Comparison of ENCODE assay signal across 16 cellular contexts in genomic region chr2:86175866-86176265, GRCh38.
DNase-seq lines count a peak whose midpoint lies in the region; ATAC-seq lines count a peak whose summit lies in the region.
"Had no signal": no experiment of that assay in that cellular context is flagged by ENCODE, and none has a peak within 500 bp of the region (broad histone marks: within the 10 kb centered on the region; RNA-seq: fewer than 3 reads in every experiment).

No MANE protein-coding gene starts in this region.

- H3K9me3 Mint-ChIP-seq in T-helper 1 cell treated with Interleukin-12 subunit alpha and Interleukin-12 subunit beta and Interleukin-4 antibody, amounts not matched to agents 30 μg/mL and 1 μg/mL, for 36 hours, result no peaks in the 10 kb centered on the region
- no peaks in the 10 kb centered on the region for H3K9me3 Mint-ChIP-seq in stimulated activated naive CD8-positive, alpha-beta T cell treated with anti-CD3 and anti-CD28 coated beads, Interleukin-15, amount 100 ng/mL, for 72 hours
- H3K9me3 Mint-ChIP-seq in memory B cell, result no peaks in the 10 kb centered on the region
- H3K9me3 Mint-ChIP-seq: CD8-positive, alpha-beta memory T cell had no signal

- DNase-seq in T-helper 1 cell (no peak), memory B cell (ENCODE audit: low spot score in 2 of 2) (no peak), ACHN (no peak)
- no peak for DNase-seq in stimulated activated naive CD8-positive, alpha-beta T cell treated with anti-CD3 and anti-CD28 coated beads, Interleukin-15, amount 100 ng/mL, for 72 hours
- no peak for DNase-seq in stimulated activated naive CD8-positive, alpha-beta T cell treated with anti-CD3 and anti-CD28 coated beads, Interleukin-15, Interleukin-2, amounts not matched to agents 100 U/mL and 50 U/mL, for 24 hours
- DNase-seq in stimulated activated CD4-positive, alpha-beta T cell treated with anti-CD3 and anti-CD28 coated beads, Interleukin-2, amount 100 ng/mL, for 48 hours, result no peak
- DNase-seq: 8988T; CD8-positive, alpha-beta memory T cell; DMS153; MG63; NCI-H1092; NCI-H146; NCI-H2081; NCI-H510A treated with DMSO at 0.1 percent for 48 hours had no signal

- ATAC-seq in stimulated activated naive CD8-positive, alpha-beta T cell treated with anti-CD3 and anti-CD28 coated beads, Interleukin-15, amount 100 ng/mL, for 72 hours, result no peak
- ATAC-seq in stimulated activated naive CD8-positive, alpha-beta T cell treated with anti-CD3 and anti-CD28 coated beads, Interleukin-15, Interleukin-2, amounts not matched to agents 100 U/mL and 50 U/mL, for 24 hours, result no peak
- ATAC-seq in memory B cell (ENCODE audit: low read depth) (no peak), HG03108 (IDR thresholded peaks at IDR 0.05; ENCODE audit: unreplicated experiment) (no peak)

- peaks cover 40% of the 10 kb centered on the region for H3K36me3 Mint-ChIP-seq in T-helper 1 cell treated with Interleukin-12 subunit alpha and Interleukin-12 subunit beta and Interleukin-4 antibody, amounts not matched to agents 30 μg/mL and 1 μg/mL, for 36 hours (ENCODE audit: low read depth)
- H3K36me3 Mint-ChIP-seq in memory B cell, result peaks cover 27% of the 10 kb centered on the region

- H3K27me3 Mint-ChIP-seq in T-helper 1 cell treated with Interleukin-12 subunit alpha and Interleukin-12 subunit beta and Interleukin-4 antibody, amounts not matched to agents 30 μg/mL and 1 μg/mL, for 36 hours (ENCODE audit: low read depth), result no peaks in the 10 kb centered on the region
- H3K27me3 Mint-ChIP-seq in stimulated activated naive CD8-positive, alpha-beta T cell treated with anti-CD3 and anti-CD28 coated beads, Interleukin-15, amount 100 ng/mL, for 72 hours, result no peaks in the 10 kb centered on the region
- H3K27me3 Mint-ChIP-seq in memory B cell, result no peaks in the 10 kb centered on the region
- H3K27me3 Mint-ChIP-seq: CD8-positive, alpha-beta memory T cell had no signal

- in situ Hi-C loops in ACHN (cut with HindIII; ENCODE audit: low pct_ligation_motif_present, low pct_unique_long_range_greater_than_20kb, low sequenced_read_pairs), result no loop called here

- H3K4me1 Mint-ChIP-seq in T-helper 1 cell treated with Interleukin-12 subunit alpha and Interleukin-12 subunit beta and Interleukin-4 antibody, amounts not matched to agents 30 μg/mL and 1 μg/mL, for 36 hours (ENCODE audit: low read depth), result peaks cover 20% of the 10 kb centered on the region
- H3K4me1 Mint-ChIP-seq in stimulated activated naive CD8-positive, alpha-beta T cell treated with anti-CD3 and anti-CD28 coated beads, Interleukin-15, amount 100 ng/mL, for 72 hours, result peaks cover 13% of the 10 kb centered on the region
- peaks cover 16% of the 10 kb centered on the region for H3K4me1 Mint-ChIP-seq in memory B cell

- H3K4me3 Mint-ChIP-seq in T-helper 1 cell treated with Interleukin-12 subunit alpha and Interleukin-12 subunit beta and Interleukin-4 antibody, amounts not matched to agents 30 μg/mL and 1 μg/mL, for 36 hours, result no peak overlapping the region
- H3K4me3 Mint-ChIP-seq in stimulated activated naive CD8-positive, alpha-beta T cell treated with anti-CD3 and anti-CD28 coated beads, Interleukin-15, amount 100 ng/mL, for 72 hours, result no peak overlapping the region
- H3K4me3 Mint-ChIP-seq in memory B cell, result no peak overlapping the region
- H3K4me3 Mint-ChIP-seq: CD8-positive, alpha-beta memory T cell had no signal

- H3K27ac Mint-ChIP-seq in T-helper 1 cell treated with Interleukin-12 subunit alpha and Interleukin-12 subunit beta and Interleukin-4 antibody, amounts not matched to agents 30 μg/mL and 1 μg/mL, for 36 hours, result peak overlapping the region; percentile 31
- peak overlapping the region; percentile 4 to 85 for H3K27ac Mint-ChIP-seq in stimulated activated naive CD8-positive, alpha-beta T cell treated with anti-CD3 and anti-CD28 coated beads, Interleukin-15, amount 100 ng/mL, for 72 hours
- H3K27ac Mint-ChIP-seq in memory B cell, result peak overlapping the region; percentile 48
